Comparison of ENCODE assay signal across 8 cellular contexts in the genomic region with DNA sequence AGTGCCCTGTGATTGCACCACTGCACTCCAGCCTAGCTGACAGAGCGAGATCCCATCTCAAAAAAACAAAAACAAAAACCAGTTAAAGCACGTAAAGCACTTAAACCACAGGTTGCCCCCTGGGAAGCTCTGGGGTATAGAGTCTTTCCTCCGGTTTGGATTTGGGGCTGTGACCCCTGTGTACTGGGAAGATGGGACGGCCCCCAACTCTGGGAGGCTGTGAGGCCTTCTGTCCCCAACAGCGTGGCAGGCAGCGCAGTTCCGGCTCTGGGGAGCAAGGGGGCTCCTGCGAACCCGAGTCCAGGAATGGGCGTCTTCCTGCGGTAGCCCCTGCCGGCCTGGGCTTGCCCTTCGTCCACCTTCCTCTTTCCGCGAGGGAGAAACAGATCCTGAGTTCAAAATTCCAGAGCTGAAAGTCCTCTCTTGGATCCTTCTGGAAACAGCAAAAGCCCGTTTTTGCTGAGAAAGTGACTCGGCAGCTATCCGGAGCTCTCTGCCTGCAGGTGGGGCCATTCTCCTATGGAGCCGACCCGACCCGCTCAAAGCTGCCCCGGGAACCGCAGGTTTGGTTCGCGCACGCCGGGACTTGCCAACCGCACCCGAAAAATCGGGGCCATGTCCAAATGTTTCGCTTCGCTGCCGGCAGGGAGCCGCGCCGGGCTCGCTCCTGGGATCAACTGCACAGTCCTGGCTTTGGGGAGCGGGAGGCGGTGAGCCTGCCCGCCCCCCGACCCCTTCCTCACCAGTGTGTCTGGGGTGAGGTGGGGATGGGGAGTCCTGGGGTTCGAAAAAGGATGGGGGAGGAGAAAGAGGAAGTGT. TPM values are rescaled to one million over a fixed set of nuclear protein-coding genes. Genes with fewer than 3 reads are reported as not detected.
A peak's percentile ranks its signal among the peaks of the same experiment; 100 is the strongest.
DNase-seq lines count a peak whose midpoint lies in the region; TF ChIP-seq lines count a peak whose summit lies in the region.

No MANE protein-coding gene starts in this region.

- in situ Hi-C loops in GM13976 (cut with MboI; ENCODE audit: low sequenced_read_pairs, unreplicated experiment): no loop called here

- DNase-seq in GM13976 (ENCODE audit: low spot score) (peak; percentile 88), RPMI7951 (ENCODE audit: low read depth) (peak; percentile 62), cardiac septum (ENCODE audit: low spot score) (peak; percentile 81), posterior cingulate gyrus (peak in 8 of 10 donors; percentile 30 to 94 (median 60)), vagina (ENCODE audit: extremely low spot score in 2 of 2) (no peak), LoVo (ENCODE audit: low spot score) (no peak), RKO (ENCODE audit: low spot score) (no peak)

- peak overlapping the region; percentile 81 for H3K4me3 Mint-ChIP-seq in activated naive CD8-positive, alpha-beta T cell

- peaks cover 3% of the 10 kb centered on the region for H3K36me3 Mint-ChIP-seq in activated naive CD8-positive, alpha-beta T cell

- no peaks in the 10 kb centered on the region for H3K36me3 ChIP-seq in vagina

- H3K9me3 ChIP-seq in vagina: no peaks in the 10 kb centered on the region

- H3K4me3 ChIP-seq in vagina: peak overlapping the region; percentile 39 to 50

- H3K4me1 ChIP-seq in vagina: peaks cover 18% of the 10 kb centered on the region

- TF ChIP-seq POLR2A in vagina (IDR thresholded peaks at IDR 0.05): no peak

- H3K4me1 Mint-ChIP-seq in activated naive CD8-positive, alpha-beta T cell (ENCODE audit: low read depth): peaks cover 11% of the 10 kb centered on the region

- H3K9me3 Mint-ChIP-seq in activated naive CD8-positive, alpha-beta T cell (ENCODE audit: low read depth): no peaks in the 10 kb centered on the region

- H3K27me3 ChIP-seq in vagina: no peaks in the 10 kb centered on the region

- TF ChIP-seq CTCF in GM13976 (IDR thresholded peaks at IDR 0.05; ENCODE audit: borderline replicate concordance, control extremely low read depth, extremely low read depth, insufficient read depth, missing control alignments): peak; percentile 47
- TF ChIP-seq CTCF in vagina (IDR thresholded peaks at IDR 0.05): peak in 2 of 3 experiments; percentile 19 to 42

- peaks cover 6% of the 10 kb centered on the region for H3K27me3 Mint-ChIP-seq in activated naive CD8-positive, alpha-beta T cell

- intact Hi-C loops in cardiac septum (cut with DNase I): no loop called here
- intact Hi-C loops in posterior cingulate gyrus (cut with DNase I): no loop called here
- intact Hi-C loops in vagina (cut with DNase I): no loop called here

- no peak overlapping the region for H3K27ac Mint-ChIP-seq in activated naive CD8-positive, alpha-beta T cell

- peak overlapping the region; percentile 63 for H3K27ac ChIP-seq in vagina

RNA-seq across cellular contexts. Expression of gene POLA2, which starts 36.3 kb away (rescaled TPM):
- total RNA-seq in RPMI7951 (2014; rRNA removed; shearing (Covaris generic)): 28.1 and 43.7 TPM in 2 replicates
- 3.5 TPM for total RNA-seq in cardiac septum
- 9.6 TPM for total RNA-seq in vagina

RNA-seq across cellular contexts. Expression of gene CAPN1, which starts 43.8 kb away (rescaled TPM):
- total RNA-seq in RPMI7951 (2014; rRNA removed; shearing (Covaris generic)): 195 and 272 TPM in 2 replicates
- 89.6 TPM for total RNA-seq in cardiac septum
- total RNA-seq in vagina: 302 TPM

RNA-seq across cellular contexts. Expression of gene SPDYC, which starts 55.5 kb away (rescaled TPM):
- total RNA-seq in RPMI7951 (2014; rRNA removed; shearing (Covaris generic)): not detected in 2 replicates
- not detected for total RNA-seq in cardiac septum
- total RNA-seq in vagina: not detected

Comparison
In these comparisons a context has a peak if more than half of its experiments do, and no peak if none do; other contexts are left out.
1. DNase-seq: peak in GM13976 (single experiment), RPMI7951 (single experiment), cardiac septum (single experiment) and posterior cingulate gyrus (8 of 10); none in vagina (0 of 2), LoVo (single experiment) and RKO (single experiment).